ENCODE assay signal across 33 cellular contexts in genomic region chr2:226643550-226644275, GRCh38.
DNase-seq lines count a peak whose midpoint lies in the region; ATAC-seq and TF ChIP-seq lines count a peak whose summit lies in the region.
"Had no signal": no experiment of that assay in that cellular context is flagged by ENCODE, and none has a peak within 500 bp of the region (broad histone marks: within the 10 kb centered on the region; RNA-seq: fewer than 3 reads in every experiment).

No MANE protein-coding gene starts in this region.

- peaks cover 18% of the 10 kb centered on the region for H3K9me1 ChIP-seq in IMR-90 (ENCODE audit: insufficient read depth, low read length)

- H4K8ac ChIP-seq in IMR-90 (ENCODE audit: low read depth in 2 of 2, low read length in 2 of 2), result peak overlapping the region; percentile 28 to 75

- peak overlapping the region; percentile 89 for H3K18ac ChIP-seq in IMR-90 (ENCODE audit: low read depth, low read length)

- H3K27me3 ChIP-seq in ACC112 (ENCODE audit: insufficient read depth, low read length) (no peaks in the 10 kb centered on the region), IMR-90 (ENCODE audit: control insufficient read depth, insufficient read depth, low read length) (no peaks in the 10 kb centered on the region), osteoblast (ENCODE audit: insufficient read depth, low read length) (no peaks in the 10 kb centered on the region)
- H3K27me3 ChIP-seq: cardiac muscle cell, colonic mucosa, testis, uterus had no signal

- H3K9ac ChIP-seq in IMR-90 (ENCODE audit: low read depth, low read length), result peak overlapping the region; percentile 32; the same call in 1 of the 2 replicates

- H3K23ac ChIP-seq in IMR-90 (ENCODE audit: low read depth, low read length), result peak overlapping the region; percentile 74

- H3K79me2 ChIP-seq in ACC112 (ENCODE audit: control insufficient read depth, insufficient read depth, low read length, unreplicated experiment) (no peaks in the 10 kb centered on the region), osteoblast (ENCODE audit: insufficient read depth, low read length) (no peaks in the 10 kb centered on the region)

- H3K79me1 ChIP-seq in IMR-90 (ENCODE audit: low read depth in 1 of 2, low read length in 2 of 2), result peaks cover 0 to 12% of the 10 kb centered on the region in 2 experiments; a peak in 1 of 4 replicates

- H2BK15ac ChIP-seq in IMR-90 (ENCODE audit: low read depth, low read length), result peak overlapping the region; percentile 77; the same call in 2 of the 3 replicates

- peak overlapping the region; percentile 87 for H4K5ac ChIP-seq in IMR-90 (ENCODE audit: low read depth, low read length)

- TF ChIP-seq RAD21 in IMR-90 (IDR thresholded peaks at IDR 0.05; ENCODE audit: low read length), result no peak

- TF ChIP-seq CTCF in IMR-90 (conservative IDR thresholded peaks at IDR 0.05; ENCODE audit: low read depth, low read length) (no peak), fibroblast of mammary gland (conservative IDR thresholded peaks at IDR 0.05; ENCODE audit: control insufficient read depth, insufficient read depth, low read depth, low read length) (no peak), osteoblast (IDR thresholded peaks at IDR 0.05; ENCODE audit: extremely low read depth, low read depth, low read length) (no peak)

- in situ Hi-C loops in IMR-90 (cut with MboI; ENCODE audit: low sequenced_read_pairs), result no loop called here

- no TSS peak for BruUV-seq in IMR-90 (replicated peaks; lab: Mats Ljungman, UMichigan)

- ATAC-seq in IMR-90 (ENCODE audit: low read depth) (no peak), HG03175 (IDR thresholded peaks at IDR 0.05; ENCODE audit: unreplicated experiment) (no peak), HG03521 (IDR thresholded peaks at IDR 0.05; ENCODE audit: unreplicated experiment) (no peak)
- no peak for ATAC-seq in stimulated activated naive CD8-positive, alpha-beta T cell treated with anti-CD3 and anti-CD28 coated beads, Interleukin-15, Interleukin-2, amounts not matched to agents 100 U/mL and 50 U/mL, for 24 hours
- ATAC-seq: A549; activated CD4-positive, CD25-positive, alpha-beta regulatory T cell treated with anti-CD3 and anti-CD28 coated beads, Interleukin-2, amount 50 U/mL, for 24 hours had no signal

- DNase-seq in IMR-90, result no peak
- peak; percentile 62 for DNase-seq in fibroblast of mammary gland (ENCODE audit: low read depth)
- no peak for DNase-seq in osteoblast (ENCODE audit: insufficient read length, low spot score, missing footprints)
- no peak for DNase-seq in stimulated activated naive CD8-positive, alpha-beta T cell treated with anti-CD3 and anti-CD28 coated beads, Interleukin-15, Interleukin-2, amounts not matched to agents 100 U/mL and 50 U/mL, for 24 hours
- DNase-seq in activated naive CD4-positive, alpha-beta T cell treated with Interleukin-2 at 50 U/mL for 16 hours, result no peak
- DNase-seq: activated CD4-positive, alpha-beta memory T cell treated with anti-CD3 and anti-CD28 coated beads, Interleukin-2, amount 10 ng/mL, durations not matched to agents 7 days and 5 days; AML-193; Calu3; CD4-positive, CD25-positive, alpha-beta regulatory T cell; colonic mucosa; DMS79; effector CD4-positive, alpha-beta T cell; GDM1; glutamatergic neuron; left ventricle myocardium superior; midbrain; naive B cell; NCI-H1092 treated with DMSO at 0.1 percent for 48 hours; NCI-H2029 treated with DMSO at 0.1 percent for 48 hours; NCI-H526 treated with DMSO at 0.1 percent for 48 hours; NK-92 treated with Interleukin-12 subunit alpha and Interleukin-12 subunit beta, amount 100 ng/mL, for 24 hours; PC-3; small intestine; stimulated activated CD4-positive, alpha-beta T cell treated with anti-CD3 and anti-CD28 coated beads, Interleukin-1b, Interleukin-23, amount 100 ng/mL, for 48 hours; testis; uterus had no signal

- CTCF ChIA-PET in IMR-90 (lab: Yijun Ruan, JAX), result interaction anchor here (1.0 kb wide), 1 partner anchor 160 kb away, joined by 3 read pairs; no protein-coding TSS in a partner anchor

- H3K27ac ChIP-seq in ACC112 (ENCODE audit: low read depth, low read length) (peak overlapping the region; percentile 96), IMR-90 (ENCODE audit: insufficient read depth, low read length) (peak overlapping the region; percentile 59; the same call in 1 of the 2 replicates), osteoblast (ENCODE audit: low read depth, low read length) (peak overlapping the region; percentile 96)
- H3K27ac ChIP-seq: cardiac muscle cell, colonic mucosa, testis had no signal

- no peaks in the 10 kb centered on the region for H4K20me1 ChIP-seq in IMR-90 (ENCODE audit: insufficient read depth, low read length)
- no peaks in the 10 kb centered on the region for H4K20me1 ChIP-seq in osteoblast (ENCODE audit: insufficient read depth, low read length)

- peaks cover 20% of the 10 kb centered on the region for H3K4me1 ChIP-seq in ACC112 (ENCODE audit: control insufficient read depth, insufficient read depth, low read length, unreplicated experiment)
- peaks cover 10% of the 10 kb centered on the region for H3K4me1 ChIP-seq in IMR-90 (ENCODE audit: control insufficient read depth, insufficient read depth, low read length)
- H3K4me1 ChIP-seq in osteoblast (ENCODE audit: insufficient read depth, low read length), result peaks cover 31% of the 10 kb centered on the region
- H3K4me1 ChIP-seq: A549, colonic mucosa, testis, uterus had no signal

- WGBS in IMR-90 (ENCODE audit: extremely low coverage in 2 of 2, insufficient read length in 1 of 2), 2 experiments, result no CpG with 5 or more reads among the region's 8 CpGs

- intact Hi-C loops in IMR-90 (cut with micrococcal nuclease), result no loop called here

- POLR2A ChIA-PET in IMR-90 (lab: Charles Lee; ENCODE audit: unreplicated experiment), result no interaction called here

- H3K56ac ChIP-seq in IMR-90 (ENCODE audit: extremely low read depth, insufficient read depth, low read length), result peak overlapping the region; percentile 30; the same call in 1 of the 2 replicates

- H2BK120ac ChIP-seq in IMR-90 (ENCODE audit: low read depth, low read length), result peak overlapping the region; percentile 79

- H3K4me3 ChIP-seq in ACC112 (ENCODE audit: low read depth, low read length), result peak overlapping the region; percentile 67; the same call in 1 of the 2 replicates
- H3K4me3 ChIP-seq in IMR-90 (ENCODE audit: insufficient read depth, low read depth, low read length), result no peak overlapping the region
- no peak overlapping the region for H3K4me3 ChIP-seq in fibroblast of mammary gland (ENCODE audit: control insufficient read depth, low read depth, low read length)
- no peak overlapping the region for H3K4me3 ChIP-seq in osteoblast (ENCODE audit: insufficient read depth, low read length)
- H3K4me3 ChIP-seq: A549, cardiac muscle cell, colonic mucosa, K562, testis, uterus had no signal

- H2BK20ac ChIP-seq in IMR-90 (ENCODE audit: low read depth, low read length), result peak overlapping the region; percentile 64

- H4K91ac ChIP-seq in IMR-90 (ENCODE audit: insufficient read depth, low read depth, low read length), result peak overlapping the region; percentile 56

- peak overlapping the region; percentile 90 for H3K14ac ChIP-seq in IMR-90 (replicated peaks; ENCODE audit: low read depth, low read length)

- dilution Hi-C loops in IMR-90 (cut with HindIII; ENCODE audit: low sequenced_read_pairs, unreplicated experiment), result no loop called here

- peak overlapping the region; percentile 100 for H2BK5ac ChIP-seq in IMR-90 (ENCODE audit: low read depth, low read length, poor library complexity, severe bottlenecking)

- H3K36me3 ChIP-seq in ACC112 (ENCODE audit: insufficient read depth, low read length), result no peaks in the 10 kb centered on the region
- no peaks in the 10 kb centered on the region for H3K36me3 ChIP-seq in IMR-90 (ENCODE audit: control insufficient read depth, insufficient read depth, low read length)
- no peaks in the 10 kb centered on the region for H3K36me3 ChIP-seq in osteoblast (ENCODE audit: insufficient read depth, low read length)
- H3K36me3 ChIP-seq: cardiac muscle cell, colonic mucosa, uterus had no signal

- H2AK9ac ChIP-seq in IMR-90 (replicated peaks; ENCODE audit: low read depth, low read length, poor library complexity), result peak overlapping the region; percentile 52

- peak overlapping the region; percentile 78 for H2AK5ac ChIP-seq in IMR-90 (ENCODE audit: low read depth, low read length)

- H3K4ac ChIP-seq in IMR-90 (ENCODE audit: low read depth, low read length), result peak overlapping the region; percentile 82

- no peak for TF ChIP-seq POLR2A in IMR-90 (IDR thresholded peaks at IDR 0.05; ENCODE audit: low read depth, low read length)

- H3K9me3 ChIP-seq in IMR-90 (ENCODE audit: control insufficient read depth, insufficient read depth, low read length), result no peaks in the 10 kb centered on the region; the same call in 1 of the 2 replicates
- peaks cover 2% of the 10 kb centered on the region for H3K9me3 ChIP-seq in osteoblast (ENCODE audit: low read depth, low read length)
- H3K9me3 ChIP-seq: colonic mucosa, testis, uterus had no signal

- H3K4me2 ChIP-seq in IMR-90 (ENCODE audit: low read depth, low read length) (peak overlapping the region; percentile 14; the same call in 1 of the 2 replicates), osteoblast (ENCODE audit: insufficient read depth, low read length) (peak overlapping the region; percentile 72)
- H3K4me2 ChIP-seq: A549 had no signal

- H2AFZ ChIP-seq in ACC112 (ENCODE audit: low read length, unreplicated experiment) (peak overlapping the region; percentile 96), IMR-90 (replicated peaks; ENCODE audit: low read length, poor library complexity) (peak overlapping the region; percentile 80), osteoblast (ENCODE audit: low read length) (peak overlapping the region; percentile 81)

TF ChIP-seq in IMR-90, 13 proteins besides CTCF, POLR2A, EP300 and RAD21:
- TF ChIP-seq FOS (IDR thresholded peaks at IDR 0.05; ENCODE audit: low read depth, low read length), result no peak
- no peak for TF ChIP-seq BHLHE40 (IDR thresholded peaks at IDR 0.05; ENCODE audit: low read depth, low read length)
- no peak for TF ChIP-seq NFE2L2 (IDR thresholded peaks at IDR 0.05; ENCODE audit: low read depth, low read length)
- TF ChIP-seq ELK1 (IDR thresholded peaks at IDR 0.05; ENCODE audit: borderline replicate concordance, low read depth, low read length), result no peak
- TF ChIP-seq CHD1 (IDR thresholded peaks at IDR 0.05; ENCODE audit: low read depth, low read length), result no peak
